In the genomic region with DNA sequence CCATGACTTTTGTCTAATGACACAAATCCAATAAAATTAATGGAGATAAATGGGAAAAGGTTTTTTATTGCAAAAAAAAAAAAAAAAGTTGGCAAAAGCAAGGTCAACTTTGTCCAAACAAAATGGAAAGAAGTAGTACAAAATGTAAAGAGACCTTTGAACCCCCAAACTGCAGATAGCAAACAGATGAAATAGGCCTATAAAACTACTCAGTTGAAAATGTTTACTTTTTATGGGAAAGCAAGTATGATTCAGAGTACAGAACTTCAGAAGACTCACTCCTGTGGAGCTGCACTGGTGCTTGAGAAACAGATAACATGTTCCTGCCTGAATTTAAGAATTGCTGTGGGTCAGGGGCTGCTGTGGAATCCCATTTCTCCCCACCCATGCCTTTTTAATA, we compare ENCODE assay signal across 25 cellular contexts. TPM values are rescaled to one million over a fixed set of nuclear protein-coding genes. Genes with fewer than 3 reads are reported as not detected.
DNase-seq lines count a peak whose midpoint lies in the region; ATAC-seq, FAIRE-seq and TF ChIP-seq lines count a peak whose summit lies in the region.
"Had no signal": no experiment of that assay in that cellular context is flagged by ENCODE, and none has a peak within 500 bp of the region (broad histone marks: within the 10 kb centered on the region; RNA-seq: fewer than 3 reads in every experiment).

No MANE protein-coding gene starts in this region.

- H3K9me3 Mint-ChIP-seq in naive thymus-derived CD8-positive, alpha-beta T cell = peaks cover 8 to 95% (median 37%) of the 10 kb centered on the region in 9 donors

- no TSS peak for BruUV-seq in HepG2 (replicated peaks; lab: Mats Ljungman, UMichigan)

- H2AFZ ChIP-seq in HepG2 (ENCODE audit: low read length) = no peak overlapping the region

- H3K9ac ChIP-seq in HepG2 (ENCODE audit: insufficient read depth, low read depth, low read length) (no peak overlapping the region), liver (ENCODE audit: low read depth in 1 of 2, low read length in 2 of 2) (no peak overlapping the region)
- H3K9ac ChIP-seq: BLaER1 had no signal

- H3K9me3 ChIP-seq in HepG2 (ENCODE audit: low read length) (peaks cover 67% of the 10 kb centered on the region), right lobe of liver (peaks cover 0 to 35% (median 7%) of the 10 kb centered on the region in 4 donors), liver (ENCODE audit: control insufficient read depth in 4 of 4, low read length in 3 of 4) (peaks cover 47 to 85% (median 53%) of the 10 kb centered on the region in 4 donors)
- H3K9me3 ChIP-seq: HAP-1 had no signal

- H3K27me3 ChIP-seq in HepG2 (ENCODE audit: control insufficient read depth in 1 of 2, insufficient read depth in 2 of 2, low read length in 2 of 2) (no peaks in the 10 kb centered on the region; a peak in 1 of 5 replicates), right lobe of liver (no peaks in the 10 kb centered on the region), liver (ENCODE audit: control insufficient read depth in 4 of 4, insufficient read depth in 4 of 4, low read length in 3 of 4) (no peaks in the 10 kb centered on the region)
- H3K27me3 ChIP-seq: BLaER1 had no signal

- CTCF ChIA-PET in HepG2 (lab: Yijun Ruan, JAX; ENCODE audit: low intra/inter-chr PET ratio, low total read pairs) = no interaction called here

- no peak for TF ChIP-seq CTCF in HepG2 (CRISPR knock-in tag; IDR thresholded peaks at IDR 0.05)
- TF ChIP-seq CTCF in right lobe of liver (IDR thresholded peaks at IDR 0.05) = no peak
- TF ChIP-seq CTCF in liver (IDR thresholded peaks at IDR 0.05; ENCODE audit: low read depth, low read length, missing input control) = no peak

- POLR2A ChIA-PET in HepG2 (lab: Yijun Ruan, JAX) = no interaction called here
- POLR2A ChIA-PET in naive thymus-derived CD8-positive, alpha-beta T cell (lab: Charles Lee) = no interaction called here

- H3K79me2 ChIP-seq in HepG2 (ENCODE audit: insufficient read depth, low read length) = no peaks in the 10 kb centered on the region

- H4K20me1 ChIP-seq in HepG2 (ENCODE audit: insufficient read depth, low read length) = no peaks in the 10 kb centered on the region
- H4K20me1 ChIP-seq: BLaER1 had no signal

- H3K36me3 ChIP-seq in HepG2 (replicated peaks in 1 of 2; ENCODE audit: control insufficient read depth in 1 of 2, insufficient read depth in 2 of 2, low read length in 2 of 2) = no peaks in the 10 kb centered on the region
- H3K36me3 ChIP-seq in right lobe of liver = no peaks in the 10 kb centered on the region
- H3K36me3 ChIP-seq in liver (ENCODE audit: control insufficient read depth in 4 of 4, insufficient read depth in 3 of 4, low read depth in 1 of 4, low read length in 3 of 4) = peaks cover 2 to 16% (median 11%) of the 10 kb centered on the region in 4 donors
- H3K36me3 ChIP-seq: HAP-1 had no signal

- DNase-seq in HepG2 (ENCODE audit: low spot score) = peak; percentile 66
- no peak for DNase-seq in right lobe of liver
- peak; percentile 20 for DNase-seq in RKO (ENCODE audit: low spot score)
- DNase-seq in DMS79 (lab: John Stamatoyannopoulos, UW) = no peak
- DNase-seq in naive thymus-derived CD8-positive, alpha-beta T cell = no peak
- DNase-seq in NCI-H1048 (lab: John Stamatoyannopoulos, UW) = no peak
- DNase-seq: CD4-positive, CD25-positive, alpha-beta regulatory T cell; CD8-positive, alpha-beta memory T cell; DMS 273 treated with DMSO at 0.1 percent for 48 hours; DMS79 treated with DMSO at 0.1 percent for 48 hours; GF-D8; GOT3; HFFc6 had no signal

- TF ChIP-seq POLR2A in HepG2 (IDR thresholded peaks at IDR 0.05; ENCODE audit: insufficient read depth in 1 of 2, low read depth in 2 of 2, low read length in 2 of 2) (no peak), right lobe of liver (IDR thresholded peaks at IDR 0.05) (no peak)

- H3K36me3 Mint-ChIP-seq in naive thymus-derived CD8-positive, alpha-beta T cell = peaks cover 23 to 66% (median 53%) of the 10 kb centered on the region in 3 donors

- no peak for TF ChIP-seq RAD21 in HepG2 (CRISPR knock-in tag; IDR thresholded peaks at IDR 0.05)
- no peak for TF ChIP-seq RAD21 in liver (IDR thresholded peaks at IDR 0.05)

- H3K4me3 Mint-ChIP-seq in naive thymus-derived CD8-positive, alpha-beta T cell = no peak overlapping the region
- H3K4me3 Mint-ChIP-seq: B cell; CD4-positive, CD25-positive, alpha-beta regulatory T cell; CD8-positive, alpha-beta memory T cell; HFFc6 had no signal

- no peaks in the 10 kb centered on the region for H3K4me1 Mint-ChIP-seq in naive thymus-derived CD8-positive, alpha-beta T cell
- H3K4me1 Mint-ChIP-seq: B cell; CD4-positive, CD25-positive, alpha-beta regulatory T cell; CD8-positive, alpha-beta memory T cell had no signal

- no peak overlapping the region for H3K4me3 ChIP-seq in HepG2 (replicated peaks in 1 of 3; ENCODE audit: insufficient read depth in 1 of 3, low read depth in 2 of 3, low read length in 3 of 3)
- no peak overlapping the region for H3K4me3 ChIP-seq in right lobe of liver
- peak overlapping the region in 2 of 3 donors; percentile 7 to 63 for H3K4me3 ChIP-seq in liver (ENCODE audit: low read depth in 1 of 3, low read length in 3 of 3)
- H3K4me3 ChIP-seq: BLaER1, HAP-1 had no signal

- peak overlapping the region; percentile 46 for H3K27ac ChIP-seq in HepG2 (ENCODE audit: extremely low read length, insufficient read depth, low read length)
- H3K27ac ChIP-seq in right lobe of liver = no peak overlapping the region
- no peak overlapping the region for H3K27ac ChIP-seq in liver (ENCODE audit: low read depth in 1 of 2, low read length in 2 of 2)
- H3K27ac ChIP-seq: 22Rv1, BLaER1, C4-2B had no signal

- H3K4me2 ChIP-seq in HepG2 (ENCODE audit: low read depth, low read length) = 0 out of 2 replicates have a peak overlapping the region, but pooled peaks have one; percentile 18
- H3K4me2 ChIP-seq: BLaER1 had no signal

- peaks cover 21% of the 10 kb centered on the region for H3K4me1 ChIP-seq in HepG2 (ENCODE audit: insufficient read depth, low read length)
- no peaks in the 10 kb centered on the region for H3K4me1 ChIP-seq in right lobe of liver
- no peaks in the 10 kb centered on the region for H3K4me1 ChIP-seq in liver (ENCODE audit: control insufficient read depth in 4 of 4, insufficient read depth in 4 of 4, low read length in 3 of 4)
- H3K4me1 ChIP-seq: BLaER1, HAP-1 had no signal

- no peak overlapping the region for H3K27ac Mint-ChIP-seq in naive thymus-derived CD8-positive, alpha-beta T cell
- H3K27ac Mint-ChIP-seq: B cell; CD4-positive, CD25-positive, alpha-beta regulatory T cell; CD8-positive, alpha-beta memory T cell; HFFc6 had no signal

- ATAC-seq in HepG2 = peak; percentile 60
- no peak for ATAC-seq in right lobe of liver
- no peak for ATAC-seq in naive thymus-derived CD8-positive, alpha-beta T cell
- ATAC-seq in GM19328 (IDR thresholded peaks at IDR 0.05; ENCODE audit: unreplicated experiment) = no peak

- in situ Hi-C loops in HepG2 (cut with HindIII; ENCODE audit: extremely low pct_ligation_motif_present, low pct_unique_long_range_greater_than_20kb) = no loop called here

- intact Hi-C loops in HepG2 (cut with micrococcal nuclease; ENCODE audit: unreplicated experiment) = no loop called here
- intact Hi-C loops in right lobe of liver (cut with DNase I) = no loop called here

- no peaks in the 10 kb centered on the region for H3K27me3 Mint-ChIP-seq in naive thymus-derived CD8-positive, alpha-beta T cell
- H3K27me3 Mint-ChIP-seq: B cell; CD4-positive, CD25-positive, alpha-beta regulatory T cell; CD8-positive, alpha-beta memory T cell had no signal

- TF ChIP-seq EP300 in HepG2 (IDR thresholded peaks at IDR 0.05; ENCODE audit: low read depth in 2 of 2, low read length in 2 of 2) (no peak), HepG2 (CRISPR knock-in tag; IDR thresholded peaks at IDR 0.05; ENCODE audit: borderline replicate concordance) (no peak)

- no peak for FAIRE-seq in HepG2 (lab: Jason Lieb, UNC)
- FAIRE-seq: A204.1, D721Med, GM12891, GM18507, H54 had no signal

RNA-seq across cellular contexts. Expression of gene ZNF177, which starts 9.8 kb away (rescaled TPM):
- total RNA-seq in HepG2 (2016; rRNA removed; fragmentation: Illumina TruSeq; extraction: Trizol) (0.71 and 0.84 TPM in 2 replicates), right lobe of liver (under 1 TPM in 5 of 6 experiments, not detected in 1; 0.18 to 0.66 (median 0.61) TPM), liver (under 1 TPM; 0.51 to 0.67 TPM)
- 0.26 and 0.61 TPM in 2 replicates for total RNA-seq in HepG2 (2016; cell fraction: cytosol; rRNA removed; fragmentation: Illumina TruSeq; extraction: Trizol; ENCODE audit: low read depth)
- 0.48 and 1.0 TPM in 2 replicates for total RNA-seq in HepG2 (2016; cell fraction: insoluble cytoplasmic fraction; rRNA removed; fragmentation: Illumina TruSeq; extraction: Trizol)
- 0.52 and 0.71 TPM in 2 replicates for total RNA-seq in HepG2 (2016; cell fraction: membrane; rRNA removed; fragmentation: Illumina TruSeq; extraction: Trizol)
- 1.0 and 1.1 TPM in 2 replicates for total RNA-seq in HepG2 (2016; cell fraction: nucleus; rRNA removed; fragmentation: Illumina TruSeq; extraction: Trizol)
- polyA plus RNA-seq in HepG2 (2011; rRNA removed) (0.62 and 0.90 TPM in 2 replicates), liver (under 1 TPM; 0.32 to 0.40 TPM)
- polyA plus RNA-seq in HepG2 (2011; cell fraction: cytosol; rRNA removed) = 0.19 and 0.40 TPM in 2 replicates
- 1.0 and 1.9 TPM in 2 replicates for polyA plus RNA-seq in HepG2 (2011; cell fraction: nucleus; rRNA removed)
- polyA plus RNA-seq in HepG2 (2012) = 0.75 and 1.3 TPM in 2 replicates
- polyA plus RNA-seq in HepG2 (2016; cell fraction: cytosol; fragmentation: Illumina TruSeq; extraction: Trizol; ENCODE audit: low read depth) = 0.15 TPM in 1 of 2 replicates, not detected in the other
- 0.62 and 1.3 TPM in 2 replicates for polyA plus RNA-seq in HepG2 (2016; cell fraction: insoluble cytoplasmic fraction; fragmentation: Illumina TruSeq; extraction: Trizol; ENCODE audit: low read depth)
- 0.33 and 0.36 TPM in 2 replicates for polyA plus RNA-seq in HepG2 (2016; cell fraction: membrane; fragmentation: Illumina TruSeq; extraction: Trizol; ENCODE audit: low read depth)
- 2.0 and 3.1 TPM in 2 replicates for polyA plus RNA-seq in HepG2 (2016; cell fraction: nucleus; fragmentation: Illumina TruSeq; extraction: Trizol; ENCODE audit: insufficient read depth, low read depth)
- polyA minus RNA-seq in HepG2 (2011; rRNA and poly(A)+ RNA removed; ENCODE audit: low replicate concordance) = 0.06 and 0.30 TPM in 2 replicates
- polyA minus RNA-seq in HepG2 (2011; cell fraction: cytosol; rRNA and poly(A)+ RNA removed) = not detected in 2 replicates
- polyA minus RNA-seq in HepG2 (2011; cell fraction: nucleus; rRNA and poly(A)+ RNA removed) = 1.8 and 2.1 TPM in 2 replicates
- 1 to 10 TPM; 3.5 to 4.6 TPM for total RNA-seq in naive thymus-derived CD8-positive, alpha-beta T cell
- under 1 TPM; 0.28 to 0.73 (median 0.49) TPM for polyA plus RNA-seq in naive thymus-derived CD8-positive, alpha-beta T cell

RNA-seq across cellular contexts. Expression of gene ZNF559, which starts 29.0 kb away (rescaled TPM):
- total RNA-seq in HepG2 (2016; rRNA removed; fragmentation: Illumina TruSeq; extraction: Trizol) (9.5 and 9.8 TPM in 2 replicates), right lobe of liver (1 to 10 TPM; 1.7 to 7.8 (median 4.0) TPM), liver (1 to 10 TPM; 2.6 to 6.2 TPM)
- total RNA-seq in HepG2 (2016; cell fraction: cytosol; rRNA removed; fragmentation: Illumina TruSeq; extraction: Trizol; ENCODE audit: low read depth) = 1.5 and 2.4 TPM in 2 replicates
- total RNA-seq in HepG2 (2016; cell fraction: insoluble cytoplasmic fraction; rRNA removed; fragmentation: Illumina TruSeq; extraction: Trizol) = 7.4 and 9.5 TPM in 2 replicates
- 4.5 and 4.8 TPM in 2 replicates for total RNA-seq in HepG2 (2016; cell fraction: membrane; rRNA removed; fragmentation: Illumina TruSeq; extraction: Trizol)
- 10.3 and 10.7 TPM in 2 replicates for total RNA-seq in HepG2 (2016; cell fraction: nucleus; rRNA removed; fragmentation: Illumina TruSeq; extraction: Trizol)
- polyA plus RNA-seq in HepG2 (2011; rRNA removed) (5.6 and 6.3 TPM in 2 replicates), liver (1 to 10 TPM; 3.1 to 4.1 TPM)
- 1.3 and 3.3 TPM in 2 replicates for polyA plus RNA-seq in HepG2 (2011; cell fraction: cytosol; rRNA removed)
- 4.5 and 6.0 TPM in 2 replicates for polyA plus RNA-seq in HepG2 (2011; cell fraction: nucleus; rRNA removed)
- 4.8 and 7.6 TPM in 2 replicates for polyA plus RNA-seq in HepG2 (2012)
- 0.52 and 0.62 TPM in 2 replicates for polyA plus RNA-seq in HepG2 (2016; cell fraction: cytosol; fragmentation: Illumina TruSeq; extraction: Trizol; ENCODE audit: low read depth)
- 6.3 and 7.5 TPM in 2 replicates for polyA plus RNA-seq in HepG2 (2016; cell fraction: insoluble cytoplasmic fraction; fragmentation: Illumina TruSeq; extraction: Trizol; ENCODE audit: low read depth)
- 1.2 and 1.3 TPM in 2 replicates for polyA plus RNA-seq in HepG2 (2016; cell fraction: membrane; fragmentation: Illumina TruSeq; extraction: Trizol; ENCODE audit: low read depth)
- 12.5 and 13.4 TPM in 2 replicates for polyA plus RNA-seq in HepG2 (2016; cell fraction: nucleus; fragmentation: Illumina TruSeq; extraction: Trizol; ENCODE audit: insufficient read depth, low read depth)
- polyA minus RNA-seq in HepG2 (2011; rRNA and poly(A)+ RNA removed; ENCODE audit: low replicate concordance) = 3.1 and 4.3 TPM in 2 replicates
- polyA minus RNA-seq in HepG2 (2011; cell fraction: cytosol; rRNA and poly(A)+ RNA removed) = 2.5 and 5.9 TPM in 2 replicates
- 8.9 and 15.2 TPM in 2 replicates for polyA minus RNA-seq in HepG2 (2011; cell fraction: nucleus; rRNA and poly(A)+ RNA removed)
- 10 to 100 TPM; 65.4 to 66.0 TPM for total RNA-seq in naive thymus-derived CD8-positive, alpha-beta T cell
- 10 to 100 TPM; 37.2 to 55.4 (median 45.1) TPM for polyA plus RNA-seq in naive thymus-derived CD8-positive, alpha-beta T cell

RNA-seq across cellular contexts. Expression of gene ZNF699, which starts 43.4 kb away (rescaled TPM):
- total RNA-seq in HepG2 (2016; rRNA removed; fragmentation: Illumina TruSeq; extraction: Trizol) = 2.2 and 2.7 TPM in 2 replicates
- total RNA-seq in HepG2 (2016; cell fraction: cytosol; rRNA removed; fragmentation: Illumina TruSeq; extraction: Trizol; ENCODE audit: low read depth) = not detected in 2 replicates
- 1.9 and 2.6 TPM in 2 replicates for total RNA-seq in HepG2 (2016; cell fraction: insoluble cytoplasmic fraction; rRNA removed; fragmentation: Illumina TruSeq; extraction: Trizol)
- total RNA-seq in HepG2 (2016; cell fraction: membrane; rRNA removed; fragmentation: Illumina TruSeq; extraction: Trizol) = 0.76 and 1.1 TPM in 2 replicates
- 1.8 and 3.3 TPM in 2 replicates for total RNA-seq in HepG2 (2016; cell fraction: nucleus; rRNA removed; fragmentation: Illumina TruSeq; extraction: Trizol)
- 0.33 and 0.77 TPM in 2 replicates for polyA plus RNA-seq in HepG2 (2011; rRNA removed)
- 0.43 and 0.46 TPM in 2 replicates for polyA plus RNA-seq in HepG2 (2011; cell fraction: cytosol; rRNA removed)
- 1.8 and 2.4 TPM in 2 replicates for polyA plus RNA-seq in HepG2 (2011; cell fraction: nucleus; rRNA removed)
- 0.75 and 0.87 TPM in 2 replicates for polyA plus RNA-seq in HepG2 (2012)
- 0.25 TPM in 1 of 2 replicates, not detected in the other for polyA plus RNA-seq in HepG2 (2016; cell fraction: cytosol; fragmentation: Illumina TruSeq; extraction: Trizol; ENCODE audit: low read depth)
- 0.49 and 0.87 TPM in 2 replicates for polyA plus RNA-seq in HepG2 (2016; cell fraction: insoluble cytoplasmic fraction; fragmentation: Illumina TruSeq; extraction: Trizol; ENCODE audit: low read depth)
- polyA plus RNA-seq in HepG2 (2016; cell fraction: membrane; fragmentation: Illumina TruSeq; extraction: Trizol; ENCODE audit: low read depth) = 0.06 and 0.07 TPM in 2 replicates
- polyA plus RNA-seq in HepG2 (2016; cell fraction: nucleus; fragmentation: Illumina TruSeq; extraction: Trizol; ENCODE audit: insufficient read depth, low read depth) = 1.4 and 1.5 TPM in 2 replicates
- 0.96 and 1.1 TPM in 2 replicates for polyA minus RNA-seq in HepG2 (2011; rRNA and poly(A)+ RNA removed; ENCODE audit: low replicate concordance)
- polyA minus RNA-seq in HepG2 (2011; cell fraction: cytosol; rRNA and poly(A)+ RNA removed) = 1.6 and 2.8 TPM in 2 replicates
- 4.4 and 4.5 TPM in 2 replicates for polyA minus RNA-seq in HepG2 (2011; cell fraction: nucleus; rRNA and poly(A)+ RNA removed)
- 1 to 10 TPM in 5 of 6 experiments, under 1 TPM in 1; 0.48 to 7.8 (median 2.3) TPM for total RNA-seq in right lobe of liver
- total RNA-seq in liver = 1 to 10 TPM; 2.5 to 3.0 TPM
- polyA plus RNA-seq in liver = 1 to 10 TPM in 1 of 2 donors, under 1 TPM in 1; 0.91 to 1.1 TPM
- 10 to 100 TPM; 20.6 to 23.1 TPM for total RNA-seq in naive thymus-derived CD8-positive, alpha-beta T cell
- 10 to 100 TPM in 1 of 3 donors, 1 to 10 TPM in 2; 6.9 to 30.0 (median 8.8) TPM for polyA plus RNA-seq in naive thymus-derived CD8-positive, alpha-beta T cell

Comparison
In these comparisons a context has a peak if more than half of its experiments do, and no peak if none do; other contexts are left out.
1. DNase-seq: peak in HepG2 (single experiment) and RKO (single experiment); none in right lobe of liver (0 of 3), DMS79 (single experiment), naive thymus-derived CD8-positive, alpha-beta T cell (0 of 10) and NCI-H1048 (single experiment).
2. H3K4me3 ChIP-seq: peak in liver (2 of 3); none in HepG2 (0 of 3) and right lobe of liver (0 of 3).